Comparison of ENCODE assay signal across 2 cellular contexts in the genomic region with DNA sequence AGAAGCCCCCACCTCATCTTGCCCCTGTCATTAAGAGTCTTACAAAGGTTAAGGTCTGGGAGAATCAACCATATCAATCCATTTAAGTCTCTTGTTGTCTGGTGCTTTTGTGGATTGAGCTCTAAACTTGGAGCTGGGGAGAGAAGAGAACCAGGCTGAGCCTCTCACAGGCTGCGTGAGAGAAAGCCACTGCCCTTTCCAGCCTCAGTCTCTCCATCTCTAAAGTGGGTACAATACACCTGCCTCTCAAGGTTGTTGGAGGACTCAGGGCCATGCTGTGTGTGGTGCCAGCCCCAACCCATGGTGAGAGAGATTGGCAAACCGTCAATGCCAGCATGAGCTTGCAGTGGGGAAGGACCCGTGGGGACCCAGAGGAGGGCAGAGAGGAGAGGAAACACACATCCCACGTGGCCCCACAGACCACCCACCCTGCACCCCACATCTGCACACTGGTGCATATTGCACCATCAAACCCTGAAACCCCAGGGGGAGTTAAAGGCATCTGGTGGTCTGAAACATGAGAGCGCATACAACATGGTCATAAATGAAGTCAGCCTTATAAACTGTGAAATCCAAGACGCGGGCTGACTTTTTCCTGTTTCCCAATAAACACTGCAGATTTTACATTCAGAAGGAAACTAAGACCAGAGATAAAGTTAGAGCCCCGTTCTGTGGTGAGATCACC.
TF ChIP-seq lines count a peak whose summit lies in the region.

No MANE protein-coding gene starts in this region.

TF ChIP-seq in HepG2, 621 proteins besides CTCF, POLR2A, EP300 and RAD21:
- TF ChIP-seq, protein P1, sequence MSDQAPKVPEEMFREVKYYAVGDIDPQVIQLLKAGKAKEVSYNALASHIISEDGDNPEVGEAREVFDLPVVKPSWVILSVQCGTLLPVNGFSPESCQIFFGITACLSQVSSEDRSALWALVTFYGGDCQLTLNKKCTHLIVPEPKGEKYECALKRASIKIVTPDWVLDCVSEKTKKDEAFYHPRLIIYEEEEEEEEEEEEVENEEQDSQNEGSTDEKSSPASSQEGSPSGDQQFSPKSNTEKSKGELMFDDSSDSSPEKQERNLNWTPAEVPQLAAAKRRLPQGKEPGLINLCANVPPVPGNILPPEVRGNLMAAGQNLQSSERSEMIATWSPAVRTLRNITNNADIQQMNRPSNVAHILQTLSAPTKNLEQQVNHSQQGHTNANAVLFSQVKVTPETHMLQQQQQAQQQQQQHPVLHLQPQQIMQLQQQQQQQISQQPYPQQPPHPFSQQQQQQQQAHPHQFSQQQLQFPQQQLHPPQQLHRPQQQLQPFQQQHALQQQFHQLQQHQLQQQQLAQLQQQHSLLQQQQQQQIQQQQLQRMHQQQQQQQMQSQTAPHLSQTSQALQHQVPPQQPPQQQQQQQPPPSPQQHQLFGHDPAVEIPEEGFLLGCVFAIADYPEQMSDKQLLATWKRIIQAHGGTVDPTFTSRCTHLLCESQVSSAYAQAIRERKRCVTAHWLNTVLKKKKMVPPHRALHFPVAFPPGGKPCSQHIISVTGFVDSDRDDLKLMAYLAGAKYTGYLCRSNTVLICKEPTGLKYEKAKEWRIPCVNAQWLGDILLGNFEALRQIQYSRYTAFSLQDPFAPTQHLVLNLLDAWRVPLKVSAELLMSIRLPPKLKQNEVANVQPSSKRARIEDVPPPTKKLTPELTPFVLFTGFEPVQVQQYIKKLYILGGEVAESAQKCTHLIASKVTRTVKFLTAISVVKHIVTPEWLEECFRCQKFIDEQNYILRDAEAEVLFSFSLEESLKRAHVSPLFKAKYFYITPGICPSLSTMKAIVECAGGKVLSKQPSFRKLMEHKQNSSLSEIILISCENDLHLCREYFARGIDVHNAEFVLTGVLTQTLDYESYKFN (CRISPR knock-in tag; conservative IDR thresholded peaks at IDR 0.05) = no peak
- TF ChIP-seq ZNF629 (CRISPR knock-in tag; conservative IDR thresholded peaks at IDR 0.05) = peak; percentile 91
- TF ChIP-seq ZMYM3 (CRISPR knock-in tag; IDR thresholded peaks at IDR 0.05) = peak; percentile 54

TF ChIP-seq in H1, 55 proteins besides CTCF, POLR2A, EP300 and RAD21:
- no peak for TF ChIP-seq ASH2L (IDR thresholded peaks at IDR 0.05; ENCODE audit: low read length)
- no peak for TF ChIP-seq NRF1 (IDR thresholded peaks at IDR 0.05; ENCODE audit: low read depth, low read length)
- TF ChIP-seq, protein P2, sequence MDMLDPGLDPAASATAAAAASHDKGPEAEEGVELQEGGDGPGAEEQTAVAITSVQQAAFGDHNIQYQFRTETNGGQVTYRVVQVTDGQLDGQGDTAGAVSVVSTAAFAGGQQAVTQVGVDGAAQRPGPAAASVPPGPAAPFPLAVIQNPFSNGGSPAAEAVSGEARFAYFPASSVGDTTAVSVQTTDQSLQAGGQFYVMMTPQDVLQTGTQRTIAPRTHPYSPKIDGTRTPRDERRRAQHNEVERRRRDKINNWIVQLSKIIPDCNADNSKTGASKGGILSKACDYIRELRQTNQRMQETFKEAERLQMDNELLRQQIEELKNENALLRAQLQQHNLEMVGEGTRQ (IDR thresholded peaks at IDR 0.05; ENCODE audit: low read length) = no peak
- TF ChIP-seq, protein P3, sequence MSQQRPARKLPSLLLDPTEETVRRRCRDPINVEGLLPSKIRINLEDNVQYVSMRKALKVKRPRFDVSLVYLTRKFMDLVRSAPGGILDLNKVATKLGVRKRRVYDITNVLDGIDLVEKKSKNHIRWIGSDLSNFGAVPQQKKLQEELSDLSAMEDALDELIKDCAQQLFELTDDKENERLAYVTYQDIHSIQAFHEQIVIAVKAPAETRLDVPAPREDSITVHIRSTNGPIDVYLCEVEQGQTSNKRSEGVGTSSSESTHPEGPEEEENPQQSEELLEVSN (IDR thresholded peaks at IDR 0.05) = no peak
- no peak for TF ChIP-seq SRF (IDR thresholded peaks at IDR 0.05; ENCODE audit: low read depth, low read length)
- TF ChIP-seq SIN3A (conservative IDR thresholded peaks at IDR 0.05 in 1 of 2, IDR thresholded peaks at IDR 0.05 in 1 of 2; ENCODE audit: low read depth in 1 of 2, low read length in 2 of 2) = no peak
- TF ChIP-seq SP2 (IDR thresholded peaks at IDR 0.05; ENCODE audit: low read length) = no peak
- TF ChIP-seq CHD7 (IDR thresholded peaks at IDR 0.05; ENCODE audit: insufficient replicate concordance, low read length) = no peak
- TF ChIP-seq FOSL1 (IDR thresholded peaks at IDR 0.05; ENCODE audit: insufficient read depth, low read depth, low read length) = no peak
- no peak for TF ChIP-seq CBX5 (IDR thresholded peaks at IDR 0.05; ENCODE audit: low read depth, low read length)
- TF ChIP-seq KDM1A (IDR thresholded peaks at IDR 0.05; ENCODE audit: borderline replicate concordance, low read length) = no peak; the same call in 1 of the 2 replicates
- no peak for TF ChIP-seq SAP30 (IDR thresholded peaks at IDR 0.05; ENCODE audit: insufficient read depth, insufficient replicate concordance, low read length)
- TF ChIP-seq KDM4A (IDR thresholded peaks at IDR 0.05; ENCODE audit: low read depth, low read length, severe bottlenecking) = no peak
- TF ChIP-seq MAFK (IDR thresholded peaks at IDR 0.05; ENCODE audit: low read depth, low read length) = no peak
- TF ChIP-seq TAF1 (IDR thresholded peaks at IDR 0.05; ENCODE audit: low read depth, low read length) = no peak
- no peak for TF ChIP-seq TCF12 (IDR thresholded peaks at IDR 0.05; ENCODE audit: low read depth, low read length)
- no peak for TF ChIP-seq CTBP2 (IDR thresholded peaks at IDR 0.05; ENCODE audit: borderline replicate concordance, insufficient read depth, insufficient read length, low read length)
TF ChIP-seq in H1: peak in this region for 0.
